Comparison of ENCODE assay signal across 8 cellular contexts in the genomic region with DNA sequence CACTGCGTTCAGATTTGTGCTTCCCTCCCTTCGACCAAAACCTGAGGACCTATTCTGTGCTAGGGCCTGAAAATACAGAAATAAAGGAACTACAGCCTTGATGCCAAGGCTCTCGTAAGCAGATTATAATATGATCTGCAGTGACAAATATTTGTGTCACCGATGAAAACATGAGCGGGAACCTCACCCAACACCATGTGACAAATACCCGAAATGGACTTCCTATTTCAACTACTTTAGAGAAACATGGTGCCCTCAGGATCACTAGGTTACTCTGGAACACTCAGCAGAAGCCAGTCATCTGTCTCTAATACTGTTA. TPM values are rescaled to one million over a fixed set of nuclear protein-coding genes. Genes with fewer than 3 reads are reported as not detected.
DNase-seq lines count a peak whose midpoint lies in the region; ATAC-seq, FAIRE-seq and TF ChIP-seq lines count a peak whose summit lies in the region.

No MANE protein-coding gene starts in this region.

- H3K4me3 ChIP-seq in HL-60 (replicated peaks; ENCODE audit: insufficient read depth, low read length) (peak overlapping the region; percentile 73), K562 (peak overlapping the region; percentile 90), liver (ENCODE audit: low read depth in 1 of 3, low read length in 3 of 3) (peak overlapping the region; percentile 43 to 97 (median 58))

- no peaks in the 10 kb centered on the region for H3K9me1 ChIP-seq in K562 (ENCODE audit: control insufficient read depth, insufficient read depth, low read length)

- ATAC-seq in K562: no peak

- H3K4me3 Mint-ChIP-seq in type B pancreatic cell: peak overlapping the region; percentile 90

- H3K9ac ChIP-seq in K562 (ENCODE audit: insufficient read depth in 1 of 2, low read depth in 2 of 2, low read length in 2 of 2) (peak overlapping the region; percentile 79 to 93), liver (ENCODE audit: low read depth in 1 of 2, low read length in 2 of 2) (peak overlapping the region; percentile 10 to 15)

- peaks cover 20% of the 10 kb centered on the region for H3K36me3 Mint-ChIP-seq in type B pancreatic cell

- H3K79me2 ChIP-seq in K562 (ENCODE audit: control insufficient read depth, insufficient read depth, low read length): peaks cover 40% of the 10 kb centered on the region

- peak; percentile 81 for DNase-seq in CD1c-positive myeloid dendritic cell (ENCODE audit: extremely low spot score)
- DNase-seq in HL-60 (ENCODE audit: low read depth in 1 of 2, low spot score in 1 of 2): peak; percentile 24 to 62
- DNase-seq in K562 (ENCODE audit: extremely low read depth in 1 of 4, low spot score in 3 of 4): no peak
- DNase-seq in type B pancreatic cell (ENCODE audit: extremely low spot score, unreplicated experiment): no peak
- DNase-seq in NCI-H1436 treated with DMSO at 0.1 percent for 48 hours (lab: John Stamatoyannopoulos, UW): no peak
- no peak for DNase-seq in kidney glomerular epithelial cell (lab: John Stamatoyannopoulos, UW)
- DNase-seq in NCI-H82 treated with DMSO at 0.1 percent for 48 hours (lab: John Stamatoyannopoulos, UW; ENCODE audit: unreplicated experiment): no peak

- H3K9me3 Mint-ChIP-seq in type B pancreatic cell: no peaks in the 10 kb centered on the region

- TF ChIP-seq RAD21 in K562 (CRISPR knock-in tag; conservative IDR thresholded peaks at IDR 0.05 in 1 of 2, IDR thresholded peaks at IDR 0.05 in 1 of 2): no peak
- no peak for TF ChIP-seq RAD21 in liver (IDR thresholded peaks at IDR 0.05)

- H3K4me1 ChIP-seq in K562 (replicated peaks in 1 of 2; ENCODE audit: control insufficient read depth in 2 of 2, insufficient read depth in 2 of 2, low read length in 2 of 2) (peaks cover 9 to 17% of the 10 kb centered on the region in 2 experiments), liver (ENCODE audit: control insufficient read depth in 4 of 4, insufficient read depth in 4 of 4, low read length in 3 of 4) (peaks cover 1 to 20% (median 11%) of the 10 kb centered on the region in 4 donors)

- FAIRE-seq in K562 (lab: Jason Lieb, UNC): peak; percentile 6

- CTCF ChIA-PET in K562 (lab: Yijun Ruan, JAX; ENCODE audit: low intra/inter-chr PET ratio): no interaction called here

- POLR2A ChIA-PET in K562 (lab: Yijun Ruan, JAX): interaction anchor here (0.6 to 1.4 kb wide), 3 partner anchors 12 to 76 kb away, joined by 4 to 5 read pairs (median 4); no protein-coding TSS in a partner anchor

- H3K9me3 ChIP-seq in K562 (replicated peaks; ENCODE audit: control insufficient read depth, insufficient read depth, low read depth, low read length): no peaks in the 10 kb centered on the region
- H3K9me3 ChIP-seq in liver (ENCODE audit: control insufficient read depth in 4 of 4, low read length in 3 of 4): no peaks in the 10 kb centered on the region

- peak overlapping the region; percentile 86 for H3K27ac ChIP-seq in HL-60 (replicated peaks)
- peak overlapping the region; percentile 82 for H3K27ac ChIP-seq in K562 (ENCODE audit: extremely low read depth, low read depth, low read length)
- peak overlapping the region; percentile 50 to 87 for H3K27ac ChIP-seq in liver (ENCODE audit: low read depth in 1 of 2, low read length in 2 of 2)

- H3K4me1 Mint-ChIP-seq in type B pancreatic cell (ENCODE audit: unreplicated experiment): peaks cover 15% of the 10 kb centered on the region

- peak overlapping the region; percentile 89 for H3K27ac Mint-ChIP-seq in type B pancreatic cell

- TSS peak; percentile 92 for BruUV-seq in K562 (replicated peaks; lab: Mats Ljungman, UMichigan)

- peak overlapping the region; percentile 94 for H2AFZ ChIP-seq in K562 (ENCODE audit: low read depth, low read length)

- in situ Hi-C loops in K562 (cut with MboI): no loop called here

- H3K27me3 Mint-ChIP-seq in type B pancreatic cell: no peaks in the 10 kb centered on the region

- no peaks in the 10 kb centered on the region for H3K27me3 ChIP-seq in HL-60 (ENCODE audit: insufficient read depth, poor library complexity, severe bottlenecking)
- H3K27me3 ChIP-seq in K562 (ENCODE audit: control insufficient read depth in 2 of 2, insufficient read depth in 2 of 2, low read length in 2 of 2): peaks cover 0 to 4% of the 10 kb centered on the region in 2 experiments; a peak in 2 of 5 replicates
- no peaks in the 10 kb centered on the region for H3K27me3 ChIP-seq in liver (ENCODE audit: control insufficient read depth in 4 of 4, insufficient read depth in 4 of 4, low read length in 3 of 4)

- WGBS in K562 (ENCODE audit: insufficient coverage, low coverage, missing lambda C conversion rate): 25% methylated on average over 6 of the region's 6 CpGs
- WGBS in liver: 44% methylated on average over 6 of the region's 6 CpGs

- H4K20me1 ChIP-seq in K562 (replicated peaks; ENCODE audit: control insufficient read depth, insufficient read depth, low read length): no peaks in the 10 kb centered on the region

- H3K4me2 ChIP-seq in K562 (ENCODE audit: insufficient read depth, low read length): peak overlapping the region; percentile 99

- no peak for TF ChIP-seq EP300 in K562 (IDR thresholded peaks at IDR 0.05; ENCODE audit: low read length)

- TF ChIP-seq CTCF in HL-60 (IDR thresholded peaks at IDR 0.05; ENCODE audit: insufficient read depth, low read length): no peak
- TF ChIP-seq CTCF in K562 (IDR thresholded peaks at IDR 0.05 in 2 of 3, conservative IDR thresholded peaks at IDR 0.05 in 1 of 3; ENCODE audit: insufficient read depth in 2 of 3, low read depth in 1 of 3, low read length in 3 of 3): no peak
- no peak for TF ChIP-seq CTCF in liver (IDR thresholded peaks at IDR 0.05; ENCODE audit: low read depth, low read length, missing input control)
- no peak for TF ChIP-seq CTCF in type B pancreatic cell (conservative IDR thresholded peaks at IDR 0.05)

- H3K36me3 ChIP-seq in K562 (ENCODE audit: control insufficient read depth, insufficient read depth, low read length) (peaks cover 24% of the 10 kb centered on the region), liver (ENCODE audit: control insufficient read depth in 4 of 4, insufficient read depth in 3 of 4, low read depth in 1 of 4, low read length in 3 of 4) (peaks cover 0 to 5% (median 2%) of the 10 kb centered on the region in 4 donors)

- intact Hi-C loops in K562 (cut with micrococcal nuclease): no loop called here

- TF ChIP-seq POLR2A in K562 (conservative IDR thresholded peaks at IDR 0.05): no peak

TF ChIP-seq in K562, 482 proteins besides CTCF, POLR2A, EP300 and RAD21 (continues in another document):
- no peak for TF ChIP-seq MEF2D (tag; conservative IDR thresholded peaks at IDR 0.05; ENCODE audit: low read depth)
- no peak for TF ChIP-seq PHF21A (IDR thresholded peaks at IDR 0.05; ENCODE audit: borderline replicate concordance, low read depth)
- no peak for TF ChIP-seq ASH1L (IDR thresholded peaks at IDR 0.05; ENCODE audit: borderline replicate concordance, low read depth, partially characterized antibody)

TF ChIP-seq in liver, 16 proteins besides CTCF, POLR2A, EP300 and RAD21 (continues in another document):
- TF ChIP-seq HNF4G (IDR thresholded peaks at IDR 0.05): no peak
- TF ChIP-seq JUND (IDR thresholded peaks at IDR 0.05): no peak
- peak; percentile 4 for TF ChIP-seq YY1 (IDR thresholded peaks at IDR 0.05)
- TF ChIP-seq EGR1 (IDR thresholded peaks at IDR 0.05; ENCODE audit: low read depth in 2 of 2): no peak

RNA-seq across cellular contexts. Expression of a gene that starts 0.5 kb away (rescaled TPM):
- total RNA-seq in K562 (2011; cell fraction: chromatin; rRNA removed; ENCODE audit: low replicate concordance): 24.9 and 56.1 TPM in 2 replicates
- total RNA-seq in K562 (2011; cell fraction: nucleolus; rRNA removed): 24.0 and 34.6 TPM in 2 replicates
- total RNA-seq in K562 (2011; cell fraction: nucleoplasm; rRNA removed): 40.5 and 49.5 TPM in 2 replicates
- total RNA-seq in K562 (2014; rRNA removed) (31.9 and 39.4 TPM in 2 replicates), K562 (2014; rRNA removed; fragmentation: Illumina TruSeq; extraction: Trizol) (58.0 and 64.7 TPM in 2 replicates), K562 (2015; rRNA removed; fragmentation: Illumina TruSeq; extraction: Trizol) (53.9 and 61.4 TPM in 2 replicates), K562 (2021) (47.5 and 48.3 TPM in 2 replicates), liver (10 to 100 TPM; 29.5 to 38.4 TPM), type B pancreatic cell (ENCODE audit: low replicate concordance) (82.4 and 94.8 TPM in 2 replicates)
- polyA plus RNA-seq in K562 (2011; rRNA removed) (68.8 and 71.3 TPM in 2 replicates), K562 (2014; fragmentation: Illumina TruSeq; extraction: Trizol) (52.3 and 61.3 TPM in 2 replicates), K562 (2014; fragmentation: Nextera tagmentation; extraction: Ambion mirVana) (10 to 100 TPM; 27.1 to 43.2 TPM), K562 (2014; rRNA removed) (39.1 and 45.2 TPM in 2 replicates), liver (10 to 100 TPM; 17.4 to 22.2 TPM)
- 22.2 and 44.4 TPM in 2 replicates for polyA plus RNA-seq in K562 (2011; cell fraction: cytosol; rRNA removed)
- polyA plus RNA-seq in K562 (2011; cell fraction: nucleus; rRNA removed): 30.6 and 47.7 TPM in 2 replicates
- 34.8 and 38.3 TPM in 2 replicates for polyA plus RNA-seq in K562 (2012)
- polyA minus RNA-seq in K562 (2011; rRNA and poly(A)+ RNA removed): 51.4 and 53.4 TPM in 2 replicates
- 27.1 and 29.0 TPM in 2 replicates for polyA minus RNA-seq in K562 (2011; cell fraction: cytosol; rRNA and poly(A)+ RNA removed)
- 13.9 and 26.5 TPM in 2 replicates for polyA minus RNA-seq in K562 (2011; cell fraction: nucleus; rRNA and poly(A)+ RNA removed)

RNA-seq across cellular contexts. Expression of a gene that starts 13.5 kb away (rescaled TPM):
- 15.2 and 32.2 TPM in 2 replicates for total RNA-seq in K562 (2011; cell fraction: chromatin; rRNA removed; ENCODE audit: low replicate concordance)
- total RNA-seq in K562 (2011; cell fraction: nucleolus; rRNA removed): 6.7 and 10.0 TPM in 2 replicates
- 16.4 and 18.2 TPM in 2 replicates for total RNA-seq in K562 (2011; cell fraction: nucleoplasm; rRNA removed)
- total RNA-seq in K562 (2014; rRNA removed) (11.9 and 12.9 TPM in 2 replicates), K562 (2014; rRNA removed; fragmentation: Illumina TruSeq; extraction: Trizol) (18.4 and 19.7 TPM in 2 replicates), K562 (2015; rRNA removed; fragmentation: Illumina TruSeq; extraction: Trizol) (14.1 and 14.2 TPM in 2 replicates), K562 (2021) (15.7 and 16.8 TPM in 2 replicates), liver (10 to 100 TPM in 1 of 2 donors, 1 to 10 TPM in 1; 5.4 to 21.0 TPM), type B pancreatic cell (ENCODE audit: low replicate concordance) (4.5 and 7.1 TPM in 2 replicates)
- polyA plus RNA-seq in K562 (2011; rRNA removed) (18.9 and 22.5 TPM in 2 replicates), K562 (2014; fragmentation: Illumina TruSeq; extraction: Trizol) (16.3 and 18.7 TPM in 2 replicates), K562 (2014; fragmentation: Nextera tagmentation; extraction: Ambion mirVana) (10 to 100 TPM; 12.0 to 14.6 TPM), K562 (2014; rRNA removed) (14.0 and 16.5 TPM in 2 replicates), liver (1 to 10 TPM; 3.3 to 7.0 TPM)
- polyA plus RNA-seq in K562 (2011; cell fraction: cytosol; rRNA removed): 13.3 and 14.8 TPM in 2 replicates
- 8.9 and 10.3 TPM in 2 replicates for polyA plus RNA-seq in K562 (2011; cell fraction: nucleus; rRNA removed)
- polyA plus RNA-seq in K562 (2012): 8.3 and 8.9 TPM in 2 replicates
- polyA minus RNA-seq in K562 (2011; rRNA and poly(A)+ RNA removed): 28.5 and 35.0 TPM in 2 replicates
- 12.8 and 15.0 TPM in 2 replicates for polyA minus RNA-seq in K562 (2011; cell fraction: cytosol; rRNA and poly(A)+ RNA removed)
- polyA minus RNA-seq in K562 (2011; cell fraction: nucleus; rRNA and poly(A)+ RNA removed): 5.7 and 9.9 TPM in 2 replicates

Comparison
In these comparisons a context has a peak if more than half of its experiments do, and no peak if none do; other contexts are left out.
1. DNase-seq: peak in CD1c-positive myeloid dendritic cell (single experiment) and HL-60 (2 of 2); none in K562 (0 of 4), type B pancreatic cell (single experiment), NCI-H1436 treated with DMSO at 0.1 percent for 48 hours (single experiment), kidney glomerular epithelial cell (single experiment) and NCI-H82 treated with DMSO at 0.1 percent for 48 hours (single experiment).
2. Peak in every context shown above with its lines, with median percentiles within 50 percentile points of each other: H3K27ac ChIP-seq and H3K4me3 ChIP-seq.